ENCODE assay signal across 19 cellular contexts in the genomic region with DNA sequence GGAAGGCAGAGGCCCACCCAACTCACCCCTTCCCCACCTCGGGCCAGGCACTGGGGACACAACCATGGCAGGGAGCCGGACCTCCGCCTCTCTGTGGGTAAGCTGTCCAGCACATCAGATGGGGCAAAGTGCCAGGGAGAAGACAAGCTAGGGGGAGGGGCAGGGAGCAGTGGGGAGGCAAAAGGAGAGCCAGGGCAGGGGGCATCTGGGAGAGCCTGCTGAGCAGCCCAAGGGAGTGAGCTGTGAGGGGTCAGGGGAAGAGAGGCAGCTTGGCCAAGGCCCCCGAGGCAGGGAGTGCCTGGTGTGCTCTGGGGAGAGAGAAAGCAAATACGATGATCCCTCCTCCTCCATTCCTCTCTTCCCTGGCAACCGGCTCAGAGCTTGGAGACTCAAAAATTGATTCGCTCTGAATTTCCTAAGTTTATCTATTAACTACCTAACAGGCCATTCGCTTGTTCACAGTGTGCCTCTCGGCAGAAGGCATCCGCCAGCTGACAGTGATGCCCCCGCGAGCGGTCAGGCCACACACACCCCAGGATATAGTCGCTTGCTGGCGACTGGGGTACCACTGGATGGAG. TPM values are rescaled to one million over a fixed set of nuclear protein-coding genes. Genes with fewer than 3 reads are reported as not detected.
DNase-seq lines count a peak whose midpoint lies in the region; ATAC-seq and TF ChIP-seq lines count a peak whose summit lies in the region.
"Had no signal": no experiment of that assay in that cellular context is flagged by ENCODE, and none has a peak within 500 bp of the region (broad histone marks: within the 10 kb centered on the region; RNA-seq: fewer than 3 reads in every experiment).

No MANE protein-coding gene starts in this region.

- H3K9ac ChIP-seq in liver (ENCODE audit: low read depth in 1 of 2, low read length in 2 of 2): peak overlapping the region in 1 of 2 donors; percentile 7

- TF ChIP-seq CTCF in heart right ventricle (IDR thresholded peaks at IDR 0.05) (no peak), liver (IDR thresholded peaks at IDR 0.05; ENCODE audit: low read depth, low read length, missing input control) (no peak), upper lobe of right lung (IDR thresholded peaks at IDR 0.05) (no peak), WERI-Rb-1 (IDR thresholded peaks at IDR 0.05; ENCODE audit: low read depth, low read length) (no peak)

- peaks cover 0 to 5% (median 0%) of the 10 kb centered on the region in 11 donors for H3K9me3 ChIP-seq in heart right ventricle
- no peaks in the 10 kb centered on the region for H3K9me3 ChIP-seq in liver (ENCODE audit: control insufficient read depth in 4 of 4, low read length in 3 of 4)
- no peaks in the 10 kb centered on the region for H3K9me3 ChIP-seq in upper lobe of right lung
- no peaks in the 10 kb centered on the region for H3K9me3 ChIP-seq in aorta (ENCODE audit: control insufficient read depth, low read length)
- H3K9me3 ChIP-seq in WERI-Rb-1 (ENCODE audit: severe bottlenecking): no peaks in the 10 kb centered on the region

- H3K36me3 ChIP-seq in heart right ventricle: no peaks in the 10 kb centered on the region
- H3K36me3 ChIP-seq in liver (ENCODE audit: control insufficient read depth in 4 of 4, insufficient read depth in 3 of 4, low read depth in 1 of 4, low read length in 3 of 4): no peaks in the 10 kb centered on the region
- H3K36me3 ChIP-seq in upper lobe of right lung: no peaks in the 10 kb centered on the region
- H3K36me3 ChIP-seq in aorta (ENCODE audit: control insufficient read depth in 1 of 2, insufficient read depth in 2 of 2, low read length in 1 of 2): no peaks in the 10 kb centered on the region
- no peaks in the 10 kb centered on the region for H3K36me3 ChIP-seq in WERI-Rb-1

- ATAC-seq in heart right ventricle: no peak
- no peak for ATAC-seq in left ventricle myocardium superior
- no peak for ATAC-seq in upper lobe of right lung
- ATAC-seq in aorta (ENCODE audit: low FRiP score): no peak
- no peak for ATAC-seq in HG03457 (IDR thresholded peaks at IDR 0.05; ENCODE audit: unreplicated experiment)
- ATAC-seq: K562, natural killer cell had no signal

- H3K4me3 ChIP-seq in heart right ventricle: no peak overlapping the region
- peak overlapping the region; percentile 31 to 57 (median 34) for H3K4me3 ChIP-seq in liver (ENCODE audit: low read depth in 1 of 3, low read length in 3 of 3)
- H3K4me3 ChIP-seq in upper lobe of right lung: no peak overlapping the region
- no peak overlapping the region for H3K4me3 ChIP-seq in aorta (ENCODE audit: low read length in 2 of 2)
- H3K4me3 ChIP-seq in WERI-Rb-1 (ENCODE audit: low read depth, low read length): no peak overlapping the region
- H3K4me3 ChIP-seq: K562 had no signal

- intact Hi-C loops in heart right ventricle (cut with DNase I): loop anchor here in 2 of 10 donors (5.0 to 10.0 kb wide), 2 partner anchors 64 to 154 kb away; no protein-coding TSS in a partner anchor
- intact Hi-C loops in left ventricle myocardium superior (cut with micrococcal nuclease): no loop called here
- intact Hi-C loops in upper lobe of right lung (cut with DNase I): no loop called here
- intact Hi-C loops in aorta (cut with DNase I): no loop called here

- DNase-seq in heart right ventricle (no peak), left ventricle myocardium superior (no peak), ecto neural progenitor cell (ENCODE audit: low spot score) (peak; percentile 40), upper lobe of right lung (peak; percentile 47), aorta (no peak), WERI-Rb-1 (no peak)
- DNase-seq: activated T-cell treated with anti-CD3 and anti-CD28 coated beads for 4 hours, DMS79, endodermal cell, mesendoderm, natural killer cell, NCI-H2081 treated with DMSO at 0.1 percent for 48 hours, NCI-H524, SHP77, T-helper 1 cell had no signal

- 60% methylated on average over 15 of the region's 15 CpGs for WGBS in heart right ventricle, 2 donors
- 33% methylated on average over 15 of the region's 15 CpGs for WGBS in liver
- 81 to 87% methylated on average over 15 of the region's 15 CpGs for whole genome bisulfite sequencing in aorta, 2 donors

- H3K4me1 ChIP-seq in heart right ventricle (peaks cover 0 to 68% (median 17%) of the 10 kb centered on the region in 9 donors), liver (ENCODE audit: control insufficient read depth in 4 of 4, insufficient read depth in 4 of 4, low read length in 3 of 4) (peaks cover 20 to 48% (median 40%) of the 10 kb centered on the region in 4 donors), upper lobe of right lung (no peaks in the 10 kb centered on the region), aorta (ENCODE audit: control insufficient read depth in 1 of 2, insufficient read depth in 2 of 2, low read length in 2 of 2) (no peaks in the 10 kb centered on the region)

- H3K27ac ChIP-seq in heart right ventricle: peak overlapping the region in 9 of 10 donors; percentile 10 to 96 (median 85)
- peak overlapping the region; percentile 36 to 59 for H3K27ac ChIP-seq in liver (ENCODE audit: low read depth in 1 of 2, low read length in 2 of 2)
- H3K27ac ChIP-seq in upper lobe of right lung: no peak overlapping the region
- H3K27ac ChIP-seq in aorta (ENCODE audit: low read depth in 1 of 2, low read length in 2 of 2): no peak overlapping the region
- H3K27ac ChIP-seq in WERI-Rb-1: no peak overlapping the region

- TF ChIP-seq RAD21 in liver (IDR thresholded peaks at IDR 0.05): no peak

- H3K27me3 ChIP-seq in heart right ventricle: peaks cover 0 to 31% (median 12%) of the 10 kb centered on the region in 7 donors
- no peaks in the 10 kb centered on the region for H3K27me3 ChIP-seq in liver (ENCODE audit: control insufficient read depth in 4 of 4, insufficient read depth in 4 of 4, low read length in 3 of 4)
- H3K27me3 ChIP-seq in upper lobe of right lung: peaks cover 14% of the 10 kb centered on the region
- H3K27me3 ChIP-seq in aorta (ENCODE audit: control insufficient read depth in 1 of 2, insufficient read depth in 2 of 2, low read length in 1 of 2): no peaks in the 10 kb centered on the region
- H3K27me3 ChIP-seq in WERI-Rb-1 (ENCODE audit: insufficient read depth, low read depth, severe bottlenecking): no peaks in the 10 kb centered on the region

TF ChIP-seq in liver, 16 proteins besides CTCF, POLR2A, EP300 and RAD21 (continues in another document):
- TF ChIP-seq FOXA2 (IDR thresholded peaks at IDR 0.05) (no peak), RXRA (IDR thresholded peaks at IDR 0.05) (peak in 1 of 2 donors; percentile 45), SP1 (IDR thresholded peaks at IDR 0.05) (peak; percentile 60), HNF4A (conservative IDR thresholded peaks at IDR 0.05) (peak in 1 of 2 donors; percentile 38), GABPA (IDR thresholded peaks at IDR 0.05 in 1 of 2, conservative IDR thresholded peaks at IDR 0.05 in 1 of 2) (no peak)
- TF ChIP-seq, protein P1, sequence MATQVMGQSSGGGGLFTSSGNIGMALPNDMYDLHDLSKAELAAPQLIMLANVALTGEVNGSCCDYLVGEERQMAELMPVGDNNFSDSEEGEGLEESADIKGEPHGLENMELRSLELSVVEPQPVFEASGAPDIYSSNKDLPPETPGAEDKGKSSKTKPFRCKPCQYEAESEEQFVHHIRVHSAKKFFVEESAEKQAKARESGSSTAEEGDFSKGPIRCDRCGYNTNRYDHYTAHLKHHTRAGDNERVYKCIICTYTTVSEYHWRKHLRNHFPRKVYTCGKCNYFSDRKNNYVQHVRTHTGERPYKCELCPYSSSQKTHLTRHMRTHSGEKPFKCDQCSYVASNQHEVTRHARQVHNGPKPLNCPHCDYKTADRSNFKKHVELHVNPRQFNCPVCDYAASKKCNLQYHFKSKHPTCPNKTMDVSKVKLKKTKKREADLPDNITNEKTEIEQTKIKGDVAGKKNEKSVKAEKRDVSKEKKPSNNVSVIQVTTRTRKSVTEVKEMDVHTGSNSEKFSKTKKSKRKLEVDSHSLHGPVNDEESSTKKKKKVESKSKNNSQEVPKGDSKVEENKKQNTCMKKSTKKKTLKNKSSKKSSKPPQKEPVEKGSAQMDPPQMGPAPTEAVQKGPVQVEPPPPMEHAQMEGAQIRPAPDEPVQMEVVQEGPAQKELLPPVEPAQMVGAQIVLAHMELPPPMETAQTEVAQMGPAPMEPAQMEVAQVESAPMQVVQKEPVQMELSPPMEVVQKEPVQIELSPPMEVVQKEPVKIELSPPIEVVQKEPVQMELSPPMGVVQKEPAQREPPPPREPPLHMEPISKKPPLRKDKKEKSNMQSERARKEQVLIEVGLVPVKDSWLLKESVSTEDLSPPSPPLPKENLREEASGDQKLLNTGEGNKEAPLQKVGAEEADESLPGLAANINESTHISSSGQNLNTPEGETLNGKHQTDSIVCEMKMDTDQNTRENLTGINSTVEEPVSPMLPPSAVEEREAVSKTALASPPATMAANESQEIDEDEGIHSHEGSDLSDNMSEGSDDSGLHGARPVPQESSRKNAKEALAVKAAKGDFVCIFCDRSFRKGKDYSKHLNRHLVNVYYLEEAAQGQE (IDR thresholded peaks at IDR 0.05): peak; percentile 89
- TF ChIP-seq, protein P2, sequence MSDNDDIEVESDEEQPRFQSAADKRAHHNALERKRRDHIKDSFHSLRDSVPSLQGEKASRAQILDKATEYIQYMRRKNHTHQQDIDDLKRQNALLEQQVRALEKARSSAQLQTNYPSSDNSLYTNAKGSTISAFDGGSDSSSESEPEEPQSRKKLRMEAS (IDR thresholded peaks at IDR 0.05): no peak
- TF ChIP-seq, protein P3, sequence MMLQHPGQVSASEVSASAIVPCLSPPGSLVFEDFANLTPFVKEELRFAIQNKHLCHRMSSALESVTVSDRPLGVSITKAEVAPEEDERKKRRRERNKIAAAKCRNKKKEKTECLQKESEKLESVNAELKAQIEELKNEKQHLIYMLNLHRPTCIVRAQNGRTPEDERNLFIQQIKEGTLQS (IDR thresholded peaks at IDR 0.05): no peak

RNA-seq across cellular contexts. Expression of a gene that starts 4.5 kb away (rescaled TPM):
- total RNA-seq in heart right ventricle: 100 to 1,000 TPM in 6 of 10 donors, 10 to 100 TPM in 4; 70.6 to 152 (median 126) TPM
- 100 to 1,000 TPM in 1 of 2 donors, 10 to 100 TPM in 1; 30.8 to 107 TPM for polyA plus RNA-seq in heart right ventricle
- 98.4 TPM for total RNA-seq in left ventricle myocardium superior
- total RNA-seq in liver: 1 to 10 TPM in 1 of 2 donors, not detected in 1; 2.2 TPM
- 1 to 10 TPM; 2.1 to 3.3 TPM for polyA plus RNA-seq in liver
- total RNA-seq in upper lobe of right lung: 0.17 TPM
- 1 to 10 TPM; 2.4 to 4.4 TPM for total RNA-seq in aorta
- polyA plus RNA-seq in aorta: 10 to 100 TPM in 1 of 2 donors, not detected in 1; 12.8 TPM
- polyA plus RNA-seq: CD14-positive monocyte had no signal

Comparison
In these comparisons a context has a peak if more than half of its experiments do, and no peak if none do; other contexts are left out.
1. DNase-seq: peak in ecto neural progenitor cell (single experiment) and upper lobe of right lung (single experiment); none in heart right ventricle (0 of 2), left ventricle myocardium superior (single experiment), aorta (0 of 2) and WERI-Rb-1 (single experiment).
2. H3K27ac ChIP-seq: peak in heart right ventricle (9 of 10) and liver (2 of 2); none in upper lobe of right lung (single experiment), aorta (0 of 2) and WERI-Rb-1 (single experiment).
3. H3K4me3 ChIP-seq: peak in liver (3 of 3); none in heart right ventricle (0 of 10), upper lobe of right lung (single experiment), aorta (0 of 2) and WERI-Rb-1 (single experiment).
4. RNA of a gene that starts 4.5 kb away (total RNA-seq): 70.6 to 152 TPM in heart right ventricle and 98.4 TPM in left ventricle myocardium superior (single experiment); 2.4 to 4.4 TPM in aorta, 2.2 TPM in liver and 0.17 TPM in upper lobe of right lung (single experiment); every median in the first group is over 10 times any median in the second.